In genomic region chr9:1049641-1050040, GRCh38 we compare ENCODE assay signal across 8 cellular contexts. TPM values are rescaled to one million over a fixed set of nuclear protein-coding genes. Genes with fewer than 3 reads are reported as not detected.
DNase-seq lines count a peak whose midpoint lies in the region; ATAC-seq and TF ChIP-seq lines count a peak whose summit lies in the region.

No MANE protein-coding gene starts in this region.

- no peak for TF ChIP-seq POLR2A in heart left ventricle (IDR thresholded peaks at IDR 0.05)

- H3K27ac Mint-ChIP-seq in CD14-positive monocyte = no peak overlapping the region
- no peak overlapping the region for H3K27ac Mint-ChIP-seq in activated T-helper 17 cell treated with anti-CD3 and anti-CD28 coated beads, Interleukin-2, amount 50 U/mL, for 72 hours
- no peak overlapping the region for H3K27ac Mint-ChIP-seq in naive thymus-derived CD8-positive, alpha-beta T cell

- H3K27me3 Mint-ChIP-seq in CD14-positive monocyte (ENCODE audit: low read depth in 3 of 3) = peaks cover 97 to 98% (median 97%) of the 10 kb centered on the region in 3 donors
- peaks cover 70% of the 10 kb centered on the region for H3K27me3 Mint-ChIP-seq in activated T-helper 17 cell treated with anti-CD3 and anti-CD28 coated beads, Interleukin-2, amount 50 U/mL, for 72 hours
- H3K27me3 Mint-ChIP-seq in naive thymus-derived CD8-positive, alpha-beta T cell = peaks cover 60 to 91% (median 70%) of the 10 kb centered on the region in 5 donors

- no peak overlapping the region for H3K4me3 ChIP-seq in KMS-11 (IDR thresholded peaks at IDR 0.05; ENCODE audit: insufficient read depth, low read depth, low read length)
- peak overlapping the region in 6 of 12 donors; percentile 11 to 42 (median 31) for H3K4me3 ChIP-seq in heart left ventricle

- H3K9ac ChIP-seq in KMS-11 = no peak overlapping the region

- H3K4me3 Mint-ChIP-seq in CD14-positive monocyte = peak overlapping the region; percentile 56 to 99
- H3K4me3 Mint-ChIP-seq in activated T-helper 17 cell treated with anti-CD3 and anti-CD28 coated beads, Interleukin-2, amount 50 U/mL, for 72 hours = peak overlapping the region; percentile 84
- H3K4me3 Mint-ChIP-seq in naive thymus-derived CD8-positive, alpha-beta T cell = peak overlapping the region in 9 of 10 donors; percentile 6 to 89 (median 65)

- no peaks in the 10 kb centered on the region for H4K20me1 ChIP-seq in KMS-11 (ENCODE audit: insufficient read depth)

- no peak overlapping the region; the same call in 1 of the 2 replicates for H3K4me2 ChIP-seq in KMS-11

- H3K9me3 Mint-ChIP-seq in CD14-positive monocyte = peaks cover 3 to 73% (median 50%) of the 10 kb centered on the region in 7 donors
- no peaks in the 10 kb centered on the region for H3K9me3 Mint-ChIP-seq in activated T-helper 17 cell treated with anti-CD3 and anti-CD28 coated beads, Interleukin-2, amount 50 U/mL, for 72 hours
- H3K9me3 Mint-ChIP-seq in naive thymus-derived CD8-positive, alpha-beta T cell = peaks cover 1 to 52% (median 15%) of the 10 kb centered on the region in 9 donors

- no peaks in the 10 kb centered on the region for H3K9me3 ChIP-seq in heart left ventricle

- H3K27me3 ChIP-seq in KMS-11 (ENCODE audit: insufficient read depth, low read depth) (no peaks in the 10 kb centered on the region; the same call in 1 of the 2 replicates), heart left ventricle (peaks cover 59 to 100% (median 97%) of the 10 kb centered on the region in 9 donors)

- TF ChIP-seq CTCF in CD14-positive monocyte (IDR thresholded peaks at IDR 0.05) (no peak), KMS-11 (conservative IDR thresholded peaks at IDR 0.05; ENCODE audit: low read depth, low read length) (no peak), heart left ventricle (IDR thresholded peaks at IDR 0.05) (no peak)

- POLR2A ChIA-PET in naive thymus-derived CD8-positive, alpha-beta T cell (lab: Charles Lee) = no interaction called here

- H3K4me1 Mint-ChIP-seq in CD14-positive monocyte = peaks cover 69% of the 10 kb centered on the region
- H3K4me1 Mint-ChIP-seq in activated T-helper 17 cell treated with anti-CD3 and anti-CD28 coated beads, Interleukin-2, amount 50 U/mL, for 72 hours = peaks cover 24% of the 10 kb centered on the region
- peaks cover 25 to 63% (median 59%) of the 10 kb centered on the region in 4 donors for H3K4me1 Mint-ChIP-seq in naive thymus-derived CD8-positive, alpha-beta T cell

- no peaks in the 10 kb centered on the region for H3K79me2 ChIP-seq in KMS-11 (ENCODE audit: insufficient read depth, low read depth)

- intact Hi-C loops in CD14-positive monocyte (cut with micrococcal nuclease) = no loop called here
- intact Hi-C loops in heart left ventricle (cut with DNase I) = no loop called here

- peak overlapping the region; percentile 47; the same call in 1 of the 2 replicates for H2AFZ ChIP-seq in KMS-11 (ENCODE audit: low read depth)

- DNase-seq in CD14-positive monocyte (ENCODE audit: low spot score) = no peak
- no peak for DNase-seq in naive thymus-derived CD8-positive, alpha-beta T cell
- no peak for DNase-seq in HPDE6-E6E7 (ENCODE audit: extremely low spot score)
- DNase-seq in stimulated activated naive CD4-positive, alpha-beta T cell treated with Interleukin-2 at 50 U/mL for 16 hours (lab: John Stamatoyannopoulos, UW) = no peak
- DNase-seq in heart left ventricle = no peak

- H3K4me1 ChIP-seq in KMS-11 (ENCODE audit: low read depth, poor library complexity, severe bottlenecking) (peaks cover 5% of the 10 kb centered on the region), heart left ventricle (peaks cover 0 to 66% (median 18%) of the 10 kb centered on the region in 12 donors)

- ATAC-seq in activated T-helper 17 cell treated with anti-CD3 and anti-CD28 coated beads, Interleukin-2, amount 50 U/mL, for 72 hours (replicated peaks) = no peak
- no peak for ATAC-seq in naive thymus-derived CD8-positive, alpha-beta T cell
- ATAC-seq in GM21619 (IDR thresholded peaks at IDR 0.05; ENCODE audit: unreplicated experiment) = no peak
- no peak for ATAC-seq in heart left ventricle

- H3K27ac ChIP-seq in KMS-11 (no peak overlapping the region), heart left ventricle (no peak overlapping the region)

- H3K36me3 ChIP-seq in KMS-11 (ENCODE audit: insufficient read depth) = no peaks in the 10 kb centered on the region
- no peaks in the 10 kb centered on the region for H3K36me3 ChIP-seq in heart left ventricle

- 4 to 9% (median 7%) methylated on average over 12 of the region's 12 CpGs for WGBS in heart left ventricle, 4 donors

- H3K36me3 Mint-ChIP-seq in CD14-positive monocyte = peaks cover 13 to 22% of the 10 kb centered on the region in 2 donors
- peaks cover 11% of the 10 kb centered on the region for H3K36me3 Mint-ChIP-seq in activated T-helper 17 cell treated with anti-CD3 and anti-CD28 coated beads, Interleukin-2, amount 50 U/mL, for 72 hours (ENCODE audit: low read depth)
- H3K36me3 Mint-ChIP-seq in naive thymus-derived CD8-positive, alpha-beta T cell = peaks cover 0 to 18% (median 14%) of the 10 kb centered on the region in 3 donors

RNA-seq across cellular contexts. Expression of gene DMRT2, which starts 0.5 kb away (rescaled TPM):
- not detected for polyA plus RNA-seq in CD14-positive monocyte
- not detected for total RNA-seq in activated T-helper 17 cell treated with anti-CD3 and anti-CD28 coated beads, Interleukin-2, amount 50 U/mL, for 72 hours
- total RNA-seq in naive thymus-derived CD8-positive, alpha-beta T cell = not detected
- not detected for polyA plus RNA-seq in naive thymus-derived CD8-positive, alpha-beta T cell
- total RNA-seq in heart left ventricle = under 1 TPM in 5 of 9 donors, not detected in 4; 0.12 to 0.72 (median 0.33) TPM
- polyA plus RNA-seq in heart left ventricle = under 1 TPM in 1 of 2 donors, not detected in 1; 0.11 TPM
